Comparison of ENCODE assay signal across 12 cellular contexts in genomic region chr2:113200736-113201490, GRCh38. TPM values are rescaled to one million over a fixed set of nuclear protein-coding genes. Genes with fewer than 3 reads are reported as not detected.
DNase-seq lines count a peak whose midpoint lies in the region; ATAC-seq and TF ChIP-seq lines count a peak whose summit lies in the region.
"Had no signal": no experiment of that assay in that cellular context is flagged by ENCODE, and none has a peak within 500 bp of the region (broad histone marks: within the 10 kb centered on the region; RNA-seq: fewer than 3 reads in every experiment).

No MANE protein-coding gene starts in this region.

- H3K4me1 ChIP-seq in BLaER1 (peaks cover 50% of the 10 kb centered on the region), neutrophil (ENCODE audit: control insufficient read depth in 1 of 2, insufficient read depth in 1 of 2, low read depth in 1 of 2, low read length in 1 of 2) (peaks cover 0 to 16% of the 10 kb centered on the region in 2 experiments)

- H3K4me1 Mint-ChIP-seq in HFFc6 (ENCODE audit: low read depth) (peaks cover 34% of the 10 kb centered on the region), endothelial cell (ENCODE audit: unreplicated experiment) (no peaks in the 10 kb centered on the region)

- H3K36me3 Mint-ChIP-seq in HFFc6 (ENCODE audit: low read depth): no peaks in the 10 kb centered on the region
- H3K36me3 Mint-ChIP-seq in endothelial cell (ENCODE audit: low read depth, unreplicated experiment): peaks cover 4% of the 10 kb centered on the region
- H3K36me3 Mint-ChIP-seq: WTC11 had no signal

- H3K4me3 Mint-ChIP-seq in HFFc6: no peak overlapping the region
- no peak overlapping the region for H3K4me3 Mint-ChIP-seq in endothelial cell (ENCODE audit: unreplicated experiment)
- H3K4me3 Mint-ChIP-seq: WTC11 had no signal

- TF ChIP-seq CTCF in HFFc6 (IDR thresholded peaks at IDR 0.05) (no peak), endothelial cell (IDR thresholded peaks at IDR 0.05; ENCODE audit: unreplicated experiment) (no peak), neutrophil (IDR thresholded peaks at IDR 0.05) (no peak)

- H3K4me3 ChIP-seq in BLaER1 (no peak overlapping the region), neutrophil (ENCODE audit: low read depth in 1 of 2, low read length in 1 of 2) (no peak overlapping the region)
- H3K4me3 ChIP-seq: GM12878, lung had no signal

- H3K27me3 ChIP-seq in BLaER1 (no peaks in the 10 kb centered on the region), neutrophil (no peaks in the 10 kb centered on the region)

- H3K4me2 ChIP-seq in BLaER1: 0 out of 2 replicates have a peak overlapping the region, but pooled peaks have one; percentile 77

- H3K27me3 Mint-ChIP-seq in HFFc6 (ENCODE audit: insufficient read depth): peaks cover 4% of the 10 kb centered on the region; the same call in 1 of the 2 replicates
- peaks cover 17% of the 10 kb centered on the region for H3K27me3 Mint-ChIP-seq in endothelial cell (ENCODE audit: unreplicated experiment)

- ATAC-seq in HG03159 (IDR thresholded peaks at IDR 0.05; ENCODE audit: unreplicated experiment): no peak
- ATAC-seq in activated CD4-positive, CD25-positive, alpha-beta regulatory T cell treated with anti-CD3 and anti-CD28 coated beads, Interleukin-2, amount 50 U/mL, for 24 hours: no peak
- ATAC-seq: GM12878 had no signal

- peak; percentile 36 for DNase-seq in HFFc6
- no peak for DNase-seq in endothelial cell (ENCODE audit: low spot score)
- DNase-seq in GM19240 (ENCODE audit: insufficient read length, low spot score): no peak
- DNase-seq: dermis blood vessel endothelial cell, small intestine had no signal

- H3K9me3 ChIP-seq in BLaER1 (no peaks in the 10 kb centered on the region), neutrophil (no peaks in the 10 kb centered on the region)

- peaks cover 55% of the 10 kb centered on the region for H3K36me3 ChIP-seq in BLaER1
- H3K36me3 ChIP-seq in neutrophil: peaks cover 86% of the 10 kb centered on the region

- H3K27ac Mint-ChIP-seq in HFFc6 (no peak overlapping the region), endothelial cell (ENCODE audit: unreplicated experiment) (peak overlapping the region; percentile 52)
- H3K27ac Mint-ChIP-seq: WTC11 had no signal

- H3K9me3 Mint-ChIP-seq in HFFc6 (no peaks in the 10 kb centered on the region), endothelial cell (ENCODE audit: unreplicated experiment) (no peaks in the 10 kb centered on the region)
- H3K9me3 Mint-ChIP-seq: WTC11 had no signal

- H3K9ac ChIP-seq in BLaER1: no peak overlapping the region

- H4K20me1 ChIP-seq in BLaER1: no peaks in the 10 kb centered on the region

- H3K27ac ChIP-seq in BLaER1: 0 out of 2 replicates have a peak overlapping the region, but pooled peaks have one; percentile 83
- H3K27ac ChIP-seq in neutrophil: peak overlapping the region; percentile 55

RNA-seq across cellular contexts. Expression of gene PSD4, which starts 27.1 kb away (rescaled TPM):
- total RNA-seq in HFFc6 (2021; fragmentation: NEBNext Ultra II Directional; extraction: Animal tissue kit (Norgen Biotek cat#: 25700)): 1 to 10 TPM in 5 of 6 experiments, under 1 TPM in 1; 0.76 to 1.8 (median 1.1) TPM
- 1.9 TPM for total RNA-seq in endothelial cell (ENCODE audit: unreplicated experiment)
